In the genomic region with DNA sequence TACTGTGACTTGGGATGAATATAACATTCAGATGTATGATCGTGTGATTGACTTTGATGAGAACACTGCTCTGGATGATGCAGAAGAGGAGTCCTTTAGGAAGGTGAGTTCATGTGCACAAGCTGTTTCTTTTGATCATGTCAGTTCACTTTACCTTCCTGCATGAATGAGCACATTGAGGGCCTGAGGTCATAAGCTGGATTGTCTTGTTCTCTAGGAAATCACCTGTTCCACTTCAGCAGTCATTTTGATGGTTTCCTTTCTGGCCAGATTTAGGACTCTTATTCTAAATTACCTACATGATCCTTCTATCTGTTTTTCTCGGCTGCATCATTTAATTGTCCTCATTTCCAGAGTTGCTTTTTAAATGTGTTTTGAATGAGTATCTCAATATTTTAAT, we compare ENCODE assay signal across 16 cellular contexts. TPM values are rescaled to one million over a fixed set of nuclear protein-coding genes. Genes with fewer than 3 reads are reported as not detected.
DNase-seq lines count a peak whose midpoint lies in the region; ATAC-seq, FAIRE-seq and TF ChIP-seq lines count a peak whose summit lies in the region.
"Had no signal": no experiment of that assay in that cellular context is flagged by ENCODE, and none has a peak within 500 bp of the region (broad histone marks: within the 10 kb centered on the region; RNA-seq: fewer than 3 reads in every experiment).

No MANE protein-coding gene starts in this region.

- SMC1A ChIA-PET in GM12878 (lab: Charles Lee; ENCODE audit: uncharacterized antibody, unreplicated experiment) = interaction anchor here (1.0 to 1.8 kb wide), 8 partner anchors 10 to 243 kb away, joined by 3 to 8 read pairs (median 3); a partner anchor contains a TSS

- H3K4me1 ChIP-seq in GM12878 (ENCODE audit: control insufficient read depth, insufficient read depth, low read length) = peaks cover 14% of the 10 kb centered on the region

- no peaks in the 10 kb centered on the region for H3K27me3 Mint-ChIP-seq in activated naive CD4-positive, alpha-beta T cell treated with anti-CD3 and anti-CD28 coated beads, Interleukin-2, amount 10 ng/mL, durations not matched to agents 7 days and 5 days
- H3K27me3 Mint-ChIP-seq in IgD-negative memory B cell (no peaks in the 10 kb centered on the region), CD14-positive monocyte (ENCODE audit: low read depth in 3 of 3) (peaks cover 0 to 1% (median 0%) of the 10 kb centered on the region in 3 donors)
- H3K27me3 Mint-ChIP-seq: activated CD4-positive, alpha-beta T cell treated with anti-CD3 and anti-CD28 coated beads, Interleukin-2, amount 10 ng/mL, durations not matched to agents 7 days and 5 days had no signal

- TF ChIP-seq CTCF in GM12878 (IDR thresholded peaks at IDR 0.05 in 2 of 3, conservative IDR thresholded peaks at IDR 0.05 in 1 of 3; ENCODE audit: control insufficient read depth in 2 of 3, extremely low read depth in 1 of 3, insufficient read depth in 1 of 3, low read depth in 3 of 3, low read length in 3 of 3) (no peak), CD14-positive monocyte (IDR thresholded peaks at IDR 0.05) (no peak)

- peak; percentile 70 for FAIRE-seq in GM12878 (lab: Jason Lieb, UNC)

- no peak for TF ChIP-seq RAD21 in GM12878 (IDR thresholded peaks at IDR 0.05; ENCODE audit: insufficient read depth, low read depth, low read length)

- H3K4me3 ChIP-seq in GM12878 = no peak overlapping the region

- no peaks in the 10 kb centered on the region for H3K9me3 ChIP-seq in GM12878 (replicated peaks; ENCODE audit: control insufficient read depth, insufficient read depth, low read length)

- RAD21 ChIA-PET in GM12878 (lab: Charles Lee; ENCODE audit: unreplicated experiment) = interaction anchor here (1.0 to 1.4 kb wide), 2 partner anchors 604 to 608 kb away, joined by 3 to 4 read pairs; no protein-coding TSS in a partner anchor

- CTCF ChIA-PET in activated naive CD4-positive, alpha-beta T cell treated with anti-CD3 and anti-CD28 coated beads, Interleukin-2, amount 10 ng/mL, durations not matched to agents 7 days and 5 days (lab: Charles Lee) = no interaction called here
- CTCF ChIA-PET in GM12878 (lab: Yijun Ruan, JAX) = interaction anchor here (1.7 kb wide), 1 partner anchor 11 kb away, joined by 7 read pairs; no protein-coding TSS in a partner anchor

- peaks cover 36% of the 10 kb centered on the region for H3K36me3 Mint-ChIP-seq in activated naive CD4-positive, alpha-beta T cell treated with anti-CD3 and anti-CD28 coated beads, Interleukin-2, amount 10 ng/mL, durations not matched to agents 7 days and 5 days
- H3K36me3 Mint-ChIP-seq in activated naive CD4-positive, alpha-beta T cell treated with anti-CD3 and anti-CD28 coated beads, Interleukin-2, amount 50 U/mL, for 72 hours = peaks cover 15 to 16% of the 10 kb centered on the region in 2 donors
- H3K36me3 Mint-ChIP-seq in IgD-negative memory B cell (peaks cover 7% of the 10 kb centered on the region), CD14-positive monocyte (peaks cover 32 to 42% of the 10 kb centered on the region in 2 donors)

- peaks cover 6% of the 10 kb centered on the region for H3K79me2 ChIP-seq in GM12878 (ENCODE audit: control insufficient read depth, insufficient read depth, low read length)

- intact Hi-C loops in GM12878 (cut with micrococcal nuclease; ENCODE audit: unreplicated experiment) = no loop called here
- intact Hi-C loops in CD14-positive monocyte (cut with micrococcal nuclease) = no loop called here

- DNase-seq in activated naive CD4-positive, alpha-beta T cell treated with anti-CD3 and anti-CD28 coated beads, Interleukin-2, amount 10 ng/mL, durations not matched to agents 7 days and 5 days = no peak
- no peak for DNase-seq in activated naive CD4-positive, alpha-beta T cell treated with anti-CD3 and anti-CD28 coated beads, Interleukin-2, amount 50 U/mL, for 72 hours (ENCODE audit: low spot score in 2 of 2)
- DNase-seq in GM12878 (ENCODE audit: low read depth, low spot score) = peak; percentile 72
- no peak for DNase-seq in CD14-positive monocyte (ENCODE audit: low spot score)
- no peak for DNase-seq in T-helper 2 cell
- DNase-seq in HT-29 (ENCODE audit: low spot score) = no peak
- DNase-seq: activated CD4-positive, alpha-beta T cell treated with anti-CD3 and anti-CD28 coated beads, Interleukin-2, amount 10 ng/mL, durations not matched to agents 7 days and 5 days; activated effector memory CD4-positive, alpha-beta T cell treated with anti-CD3 and anti-CD28 coated beads, Interleukin-2, amount 50 U/mL, for 16 hours; H9; head of caudate nucleus; NCI-H524 treated with DMSO at 0.1 percent for 48 hours; right cardiac atrium; stimulated activated CD4-positive, alpha-beta T cell treated with anti-CD3 and anti-CD28 coated beads, Interleukin-4, amount 100 ng/mL, for 1 hour had no signal

- no peaks in the 10 kb centered on the region for H3K9me3 Mint-ChIP-seq in activated naive CD4-positive, alpha-beta T cell treated with anti-CD3 and anti-CD28 coated beads, Interleukin-2, amount 10 ng/mL, durations not matched to agents 7 days and 5 days
- no peaks in the 10 kb centered on the region for H3K9me3 Mint-ChIP-seq in activated naive CD4-positive, alpha-beta T cell treated with anti-CD3 and anti-CD28 coated beads, Interleukin-2, amount 50 U/mL, for 72 hours
- H3K9me3 Mint-ChIP-seq in IgD-negative memory B cell (no peaks in the 10 kb centered on the region), CD14-positive monocyte (peaks cover 0 to 3% (median 0%) of the 10 kb centered on the region in 7 donors)
- H3K9me3 Mint-ChIP-seq: activated CD4-positive, alpha-beta T cell treated with anti-CD3 and anti-CD28 coated beads, Interleukin-2, amount 10 ng/mL, durations not matched to agents 7 days and 5 days; H9 had no signal

- whole genome bisulfite sequencing in GM12878 (ENCODE audit: insufficient coverage, insufficient replicate concordance, low lambda C conversion rate, missing lambda C conversion rate) = 8% methylated on average over 2 of the region's 2 CpGs

- POLR2A ChIA-PET in GM12878 (lab: Charles Lee) = interaction anchor here (0.7 kb wide), 1 partner anchor 755 kb away, joined by 3 read pairs; no protein-coding TSS in a partner anchor

- peaks cover 0 to 8% of the 10 kb centered on the region in 2 experiments; a peak in 1 of 4 replicates for H3K36me3 ChIP-seq in GM12878 (ENCODE audit: control insufficient read depth in 2 of 2, insufficient read depth in 2 of 2, low read length in 1 of 2)

- no peak for TF ChIP-seq EP300 in GM12878 (IDR thresholded peaks at IDR 0.05; ENCODE audit: borderline replicate concordance in 1 of 2, control insufficient read depth in 1 of 2, low read depth in 2 of 2, low read length in 2 of 2)

- no peak overlapping the region for H3K4me3 Mint-ChIP-seq in activated naive CD4-positive, alpha-beta T cell treated with anti-CD3 and anti-CD28 coated beads, Interleukin-2, amount 10 ng/mL, durations not matched to agents 7 days and 5 days
- peak overlapping the region; percentile 41 to 71 (median 61) for H3K4me3 Mint-ChIP-seq in IgD-negative memory B cell
- H3K4me3 Mint-ChIP-seq in CD14-positive monocyte = no peak overlapping the region
- H3K4me3 Mint-ChIP-seq: activated CD4-positive, alpha-beta T cell treated with anti-CD3 and anti-CD28 coated beads, Interleukin-2, amount 10 ng/mL, durations not matched to agents 7 days and 5 days; H9 had no signal

- no peaks in the 10 kb centered on the region for H3K27me3 ChIP-seq in GM12878 (replicated peaks in 1 of 2; ENCODE audit: control insufficient read depth in 2 of 2, insufficient read depth in 2 of 2, low read length in 1 of 2)

- H2AFZ ChIP-seq in GM12878 (ENCODE audit: control insufficient read depth, low read depth, low read length) = no peak overlapping the region

- peak overlapping the region; percentile 80 for H3K27ac Mint-ChIP-seq in activated naive CD4-positive, alpha-beta T cell treated with anti-CD3 and anti-CD28 coated beads, Interleukin-2, amount 10 ng/mL, durations not matched to agents 7 days and 5 days
- no peak overlapping the region for H3K27ac Mint-ChIP-seq in activated naive CD4-positive, alpha-beta T cell treated with anti-CD3 and anti-CD28 coated beads, Interleukin-2, amount 50 U/mL, for 72 hours
- H3K27ac Mint-ChIP-seq in IgD-negative memory B cell (peak overlapping the region; percentile 55 to 92 (median 86)), CD14-positive monocyte (no peak overlapping the region)
- H3K27ac Mint-ChIP-seq: activated CD4-positive, alpha-beta T cell treated with anti-CD3 and anti-CD28 coated beads, Interleukin-2, amount 10 ng/mL, durations not matched to agents 7 days and 5 days had no signal

- no peak overlapping the region for H3K27ac ChIP-seq in GM12878 (ENCODE audit: control insufficient read depth, insufficient read depth)

- no TSS peak for BruUV-seq in GM12878 (replicated peaks; lab: Mats Ljungman, UMichigan)

- TF ChIP-seq POLR2A in GM12878 (IDR thresholded peaks at IDR 0.05; ENCODE audit: low read depth, low read length) = no peak

- in situ Hi-C loops in GM12878 (cut with MboI) = no loop called here

- no peak overlapping the region for H3K9ac ChIP-seq in GM12878 (ENCODE audit: control insufficient read depth, insufficient read depth, low read length)

- no peak for ATAC-seq in activated naive CD4-positive, alpha-beta T cell treated with anti-CD3 and anti-CD28 coated beads, Interleukin-2, amount 50 U/mL, for 72 hours
- ATAC-seq in GM12878 (peak; percentile 52), GM18498 (IDR thresholded peaks at IDR 0.05; ENCODE audit: unreplicated experiment) (no peak)
- ATAC-seq: right cardiac atrium had no signal

- H3K4me2 ChIP-seq in GM12878 (ENCODE audit: control insufficient read depth, insufficient read depth) = peak overlapping the region; percentile 3; the same call in 1 of the 2 replicates

- no peaks in the 10 kb centered on the region for H4K20me1 ChIP-seq in GM12878 (ENCODE audit: control insufficient read depth, insufficient read depth)

- peaks cover 57% of the 10 kb centered on the region for H3K4me1 Mint-ChIP-seq in activated naive CD4-positive, alpha-beta T cell treated with anti-CD3 and anti-CD28 coated beads, Interleukin-2, amount 10 ng/mL, durations not matched to agents 7 days and 5 days
- peaks cover 18 to 24% (median 19%) of the 10 kb centered on the region in 3 donors for H3K4me1 Mint-ChIP-seq in IgD-negative memory B cell
- H3K4me1 Mint-ChIP-seq in CD14-positive monocyte = peaks cover 29% of the 10 kb centered on the region

RNA-seq across cellular contexts. Expression of a gene that starts 4.1 kb away (rescaled TPM):
- 10 to 100 TPM; 22.2 to 34.7 TPM for total RNA-seq in activated naive CD4-positive, alpha-beta T cell treated with anti-CD3 and anti-CD28 coated beads, Interleukin-2, amount 50 U/mL, for 72 hours
- 46.6 TPM for polyA plus RNA-seq in IgD-negative memory B cell
- total RNA-seq in GM12878 (2013; cell fraction: nucleolus; rRNA removed) = 15.9 and 16.7 TPM in 2 replicates
- 5.0 and 6.0 TPM in 2 replicates for total RNA-seq in GM12878 (2014; rRNA removed)
- total RNA-seq in GM12878 (2014; rRNA removed; fragmentation: Illumina TruSeq; extraction: Trizol) = 12.1 and 12.9 TPM in 2 replicates
- total RNA-seq in GM12878 (2021) = 7.3 and 7.9 TPM in 2 replicates
- 6.1 TPM for polyA plus RNA-seq in GM12878 (2011; ENCODE audit: low read depth)
- polyA plus RNA-seq in GM12878 (2011; rRNA removed) = 27.5 and 49.7 TPM in 2 replicates
- polyA plus RNA-seq in GM12878 (2011; cell fraction: cytosol; rRNA removed) = 6.1 and 7.3 TPM in 2 replicates
- 8.8 and 11.8 TPM in 2 replicates for polyA plus RNA-seq in GM12878 (2011; cell fraction: nucleus; rRNA removed)
- polyA plus RNA-seq in GM12878 (2012) = 13.1 and 17.2 TPM in 2 replicates
- 13.5 and 15.9 TPM in 2 replicates for polyA plus RNA-seq in GM12878 (2014; fragmentation: Illumina TruSeq; extraction: Trizol)
- polyA plus RNA-seq in GM12878 (2014; fragmentation: Nextera tagmentation; extraction: Ambion mirVana) = 10 to 100 TPM in 1 of 2 experiments, 1 to 10 TPM in 1; 4.9 to 12.8 TPM
- polyA plus RNA-seq in GM12878 (2014; rRNA removed) = 11.6 and 12.7 TPM in 2 replicates
- polyA plus RNA-seq in GM12878 (2016; fragmentation: Nextera tagmentation; extraction: Ambion mirVana) = 10 to 100 TPM; 37.2 to 41.0 TPM
- 1.7 and 4.6 TPM in 2 replicates for polyA minus RNA-seq in GM12878 (2011; rRNA and poly(A)+ RNA removed)
- polyA minus RNA-seq in GM12878 (2011; cell fraction: cytosol; rRNA and poly(A)+ RNA removed) = 1.6 and 4.5 TPM in 2 replicates
- 1.7 and 4.0 TPM in 2 replicates for polyA minus RNA-seq in GM12878 (2011; cell fraction: nucleus; rRNA and poly(A)+ RNA removed)
- polyA plus RNA-seq in CD14-positive monocyte = 10 to 100 TPM; 13.2 to 16.4 TPM
- 50.5 and 56.7 TPM in 2 replicates for total RNA-seq in HT-29 (2014; rRNA removed; shearing (Covaris generic))

RNA-seq across cellular contexts. Expression of a gene that starts 30.5 kb away (rescaled TPM):
- total RNA-seq in activated naive CD4-positive, alpha-beta T cell treated with anti-CD3 and anti-CD28 coated beads, Interleukin-2, amount 50 U/mL, for 72 hours = 10 to 100 TPM; 33.3 to 43.0 TPM
- 25.6 TPM for polyA plus RNA-seq in IgD-negative memory B cell
- total RNA-seq in GM12878 (2013; cell fraction: nucleolus; rRNA removed) = 32.2 and 35.4 TPM in 2 replicates
- 4.1 and 5.6 TPM in 2 replicates for total RNA-seq in GM12878 (2014; rRNA removed)
- total RNA-seq in GM12878 (2014; rRNA removed; fragmentation: Illumina TruSeq; extraction: Trizol) = 5.4 and 6.2 TPM in 2 replicates
- total RNA-seq in GM12878 (2021) = 4.9 and 5.7 TPM in 2 replicates
- 8.3 TPM for polyA plus RNA-seq in GM12878 (2011; ENCODE audit: low read depth)
- polyA plus RNA-seq in GM12878 (2011; rRNA removed) = 1.9 and 2.1 TPM in 2 replicates
- polyA plus RNA-seq in GM12878 (2011; cell fraction: cytosol; rRNA removed) = 0.90 and 1.2 TPM in 2 replicates
- polyA plus RNA-seq in GM12878 (2011; cell fraction: nucleus; rRNA removed) = 1.8 and 3.6 TPM in 2 replicates
- 5.4 and 6.6 TPM in 2 replicates for polyA plus RNA-seq in GM12878 (2012)
- 3.4 and 3.8 TPM in 2 replicates for polyA plus RNA-seq in GM12878 (2014; fragmentation: Illumina TruSeq; extraction: Trizol)
- 1 to 10 TPM; 2.3 to 3.7 TPM for polyA plus RNA-seq in GM12878 (2014; fragmentation: Nextera tagmentation; extraction: Ambion mirVana)
- polyA plus RNA-seq in GM12878 (2014; rRNA removed) = 1.0 and 1.2 TPM in 2 replicates
- polyA plus RNA-seq in GM12878 (2016; fragmentation: Nextera tagmentation; extraction: Ambion mirVana) = 1 to 10 TPM; 7.4 to 7.7 TPM
- 1.9 and 4.5 TPM in 2 replicates for polyA minus RNA-seq in GM12878 (2011; rRNA and poly(A)+ RNA removed)
- 1.9 and 2.8 TPM in 2 replicates for polyA minus RNA-seq in GM12878 (2011; cell fraction: cytosol; rRNA and poly(A)+ RNA removed)
- 5.6 and 7.6 TPM in 2 replicates for polyA minus RNA-seq in GM12878 (2011; cell fraction: nucleus; rRNA and poly(A)+ RNA removed)
- polyA plus RNA-seq in CD14-positive monocyte = 1 to 10 TPM; 2.5 to 5.4 TPM
- 6.0 TPM in 2 replicates for total RNA-seq in HT-29 (2014; rRNA removed; shearing (Covaris generic))

RNA-seq across cellular contexts. Expression of a gene that starts 59.3 kb away (rescaled TPM):
- total RNA-seq in activated naive CD4-positive, alpha-beta T cell treated with anti-CD3 and anti-CD28 coated beads, Interleukin-2, amount 50 U/mL, for 72 hours = 100 to 1,000 TPM in 1 of 2 donors, 10 to 100 TPM in 1; 95.5 to 149 TPM
- polyA plus RNA-seq in IgD-negative memory B cell = 37.3 TPM
- 1.4 and 1.9 TPM in 2 replicates for total RNA-seq in GM12878 (2013; cell fraction: nucleolus; rRNA removed)
- 20.1 and 22.6 TPM in 2 replicates for total RNA-seq in GM12878 (2014; rRNA removed)
- total RNA-seq in GM12878 (2014; rRNA removed; fragmentation: Illumina TruSeq; extraction: Trizol) = 11.2 and 12.0 TPM in 2 replicates
- 28.6 and 29.3 TPM in 2 replicates for total RNA-seq in GM12878 (2021)
- 4.1 TPM for polyA plus RNA-seq in GM12878 (2011; ENCODE audit: low read depth)
- polyA plus RNA-seq in GM12878 (2011; rRNA removed) = 2.4 and 3.9 TPM in 2 replicates
- 5.2 and 7.5 TPM in 2 replicates for polyA plus RNA-seq in GM12878 (2011; cell fraction: cytosol; rRNA removed)
- polyA plus RNA-seq in GM12878 (2011; cell fraction: nucleus; rRNA removed) = 20.8 and 25.0 TPM in 2 replicates
- polyA plus RNA-seq in GM12878 (2012) = 9.7 and 13.0 TPM in 2 replicates
- polyA plus RNA-seq in GM12878 (2014; fragmentation: Illumina TruSeq; extraction: Trizol) = 1.8 and 8.8 TPM in 2 replicates
- 1 to 10 TPM in 1 of 2 experiments, under 1 TPM in 1; 0.50 to 5.7 TPM for polyA plus RNA-seq in GM12878 (2014; fragmentation: Nextera tagmentation; extraction: Ambion mirVana)
- 23.8 and 23.9 TPM in 2 replicates for polyA plus RNA-seq in GM12878 (2014; rRNA removed)
- 10 to 100 TPM; 17.8 to 19.0 TPM for polyA plus RNA-seq in GM12878 (2016; fragmentation: Nextera tagmentation; extraction: Ambion mirVana)
- polyA minus RNA-seq in GM12878 (2011; rRNA and poly(A)+ RNA removed) = 1.3 and 3.0 TPM in 2 replicates
- 1.5 and 3.3 TPM in 2 replicates for polyA minus RNA-seq in GM12878 (2011; cell fraction: cytosol; rRNA and poly(A)+ RNA removed)
- 6.8 and 11.0 TPM in 2 replicates for polyA minus RNA-seq in GM12878 (2011; cell fraction: nucleus; rRNA and poly(A)+ RNA removed)
- 10 to 100 TPM; 85.9 to 86.8 TPM for polyA plus RNA-seq in CD14-positive monocyte
- 0.76 TPM in 1 of 2 replicates, not detected in the other for total RNA-seq in HT-29 (2014; rRNA removed; shearing (Covaris generic))
- total RNA-seq: RPMI7951 had no signal

Comparison
In these comparisons a context has a peak if more than half of its experiments do, and no peak if none do; other contexts are left out.
1. H3K27ac Mint-ChIP-seq: peak in activated naive CD4-positive, alpha-beta T cell treated with anti-CD3 and anti-CD28 coated beads, Interleukin-2, amount 10 ng/mL, durations not matched to agents 7 days and 5 days (single experiment) and IgD-negative memory B cell (3 of 3); none in activated naive CD4-positive, alpha-beta T cell treated with anti-CD3 and anti-CD28 coated beads, Interleukin-2, amount 50 U/mL, for 72 hours (0 of 2) and CD14-positive monocyte (0 of 7).
2. H3K4me3 Mint-ChIP-seq: peak in IgD-negative memory B cell (4 of 4); none in activated naive CD4-positive, alpha-beta T cell treated with anti-CD3 and anti-CD28 coated beads, Interleukin-2, amount 10 ng/mL, durations not matched to agents 7 days and 5 days (single experiment) and CD14-positive monocyte (0 of 2).